ENCODE assay signal across 23 cellular contexts in the genomic region with DNA sequence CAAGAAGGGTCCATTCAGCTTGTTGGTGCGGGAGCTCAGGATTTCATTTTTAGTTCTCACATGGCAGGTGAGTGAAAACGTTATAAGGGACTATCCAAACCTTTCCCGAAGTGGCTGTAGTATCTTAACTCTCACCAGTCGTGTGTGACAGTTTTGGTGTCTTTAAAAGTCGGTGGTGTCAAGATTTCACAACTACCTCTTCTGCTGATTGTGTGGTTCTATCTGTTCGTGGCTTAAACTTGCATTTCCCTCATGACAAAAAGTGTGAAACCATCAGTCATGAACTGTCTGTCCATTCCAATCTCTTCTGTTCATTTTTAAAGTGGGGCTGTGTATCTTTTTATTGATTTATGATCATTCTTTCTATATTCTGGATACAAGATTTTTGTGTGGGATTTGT. TPM values are rescaled to one million over a fixed set of nuclear protein-coding genes. Genes with fewer than 3 reads are reported as not detected.
DNase-seq lines count a peak whose midpoint lies in the region; ATAC-seq and TF ChIP-seq lines count a peak whose summit lies in the region.
"Had no signal": no experiment of that assay in that cellular context is flagged by ENCODE, and none has a peak within 500 bp of the region (broad histone marks: within the 10 kb centered on the region; RNA-seq: fewer than 3 reads in every experiment).

No MANE protein-coding gene starts in this region.

- DNase-seq in GM10248 (ENCODE audit: extremely low spot score) (peak; percentile 14), NOMO-1 treated with dmso at 0.1 percent for 144 hours (lab: John Stamatoyannopoulos, UW; ENCODE audit: unreplicated experiment) (peak; percentile 9), PC-9 (no peak), mesenteric fat pad (ENCODE audit: low spot score) (no peak)
- no peak for DNase-seq in natural killer cell treated with Interleukin-12 subunit alpha and Interleukin-12 subunit beta and Interleukin-15 and Interleukin-18, amount 100 ng/mL, for 72 hours (ENCODE audit: low spot score)
- no peak for DNase-seq in CD4-positive, alpha-beta T cell
- DNase-seq: amygdala, DMS153, dorsolateral prefrontal cortex, heart left ventricle, HFFc6, left ventricle myocardium inferior, MM.1S, NCI-H226, NCI-H748 treated with DMSO at 0.1 percent for 48 hours, psoas muscle, SHP77 treated with DMSO at 0.1 percent for 48 hours had no signal

- no peaks in the 10 kb centered on the region for H3K79me2 ChIP-seq in PC-9 (ENCODE audit: low read depth)

- H3K4me3 Mint-ChIP-seq in natural killer cell treated with Interleukin-12 subunit alpha and Interleukin-12 subunit beta and Interleukin-15 and Interleukin-18, amount 100 ng/mL, for 72 hours: peak overlapping the region; percentile 47
- no peak overlapping the region for H3K4me3 Mint-ChIP-seq in CD4-positive, alpha-beta T cell
- H3K4me3 Mint-ChIP-seq: activated CD4-positive, alpha-beta T cell treated with anti-CD3 and anti-CD28 coated beads, Interleukin-2, amount 10 ng/mL, durations not matched to agents 24 days and 14 days; HFFc6 had no signal

- H3F3A ChIP-seq in PC-9 (ENCODE audit: insufficient read depth, low read depth): no peaks in the 10 kb centered on the region

- H3K27ac Mint-ChIP-seq in natural killer cell treated with Interleukin-12 subunit alpha and Interleukin-12 subunit beta and Interleukin-15 and Interleukin-18, amount 100 ng/mL, for 72 hours: peak overlapping the region; percentile 10 to 23
- no peak overlapping the region for H3K27ac Mint-ChIP-seq in CD4-positive, alpha-beta T cell
- H3K27ac Mint-ChIP-seq: activated CD4-positive, alpha-beta T cell treated with anti-CD3 and anti-CD28 coated beads, Interleukin-2, amount 10 ng/mL, durations not matched to agents 24 days and 14 days; HFFc6 had no signal

- no peaks in the 10 kb centered on the region for H3K36me3 Mint-ChIP-seq in natural killer cell treated with Interleukin-12 subunit alpha and Interleukin-12 subunit beta and Interleukin-15 and Interleukin-18, amount 100 ng/mL, for 72 hours
- H3K36me3 Mint-ChIP-seq in CD4-positive, alpha-beta T cell (ENCODE audit: low read depth): no peaks in the 10 kb centered on the region

- H3K27me3 Mint-ChIP-seq in natural killer cell treated with Interleukin-12 subunit alpha and Interleukin-12 subunit beta and Interleukin-15 and Interleukin-18, amount 100 ng/mL, for 72 hours: no peaks in the 10 kb centered on the region
- H3K27me3 Mint-ChIP-seq in CD4-positive, alpha-beta T cell: no peaks in the 10 kb centered on the region

- H2AFZ ChIP-seq in PC-9: no peak overlapping the region

- peaks cover 11 to 33% (median 19%) of the 10 kb centered on the region in 10 experiments; a peak in 19 of 20 replicates for H3K4me1 ChIP-seq in BLaER1 treated with 17β-estradiol and CSF1 and Interleukin-3, amounts not matched to agents 10 nM and 100 nM
- H3K4me1 ChIP-seq in PC-9 (replicated peaks; ENCODE audit: insufficient read depth): no peaks in the 10 kb centered on the region
- H3K4me1 ChIP-seq: heart left ventricle, left ventricle myocardium inferior, psoas muscle had no signal

- H3K4me2 ChIP-seq in BLaER1 treated with 17β-estradiol and CSF1 and Interleukin-3, amounts not matched to agents 10 nM and 100 nM: peak overlapping the region in 6 of 11 experiments; percentile 8 to 59 (median 52); a peak in 10 of 22 replicates
- H3K4me2 ChIP-seq in PC-9: no peak overlapping the region

- H3K36me3 ChIP-seq in BLaER1 treated with 17β-estradiol and CSF1 and Interleukin-3, amounts not matched to agents 10 nM and 100 nM: no peaks in the 10 kb centered on the region
- H3K36me3 ChIP-seq in PC-9 (ENCODE audit: low read depth): no peaks in the 10 kb centered on the region
- H3K36me3 ChIP-seq: heart left ventricle, left ventricle myocardium inferior had no signal

- intact Hi-C loops in CD4-positive, alpha-beta T cell (cut with DNase I, micrococcal nuclease): no loop called here
- intact Hi-C loops in PC-9 (cut with micrococcal nuclease; ENCODE audit: unreplicated experiment): no loop called here

- CTCF ChIA-PET in GM10248 (lab: Yijun Ruan, JAX): no interaction called here
- CTCF ChIA-PET in CD4-positive, alpha-beta T cell (lab: Charles Lee): no interaction called here
- CTCF ChIA-PET in PC-9 (lab: Charles Lee): no interaction called here

- H3K9me3 Mint-ChIP-seq in natural killer cell treated with Interleukin-12 subunit alpha and Interleukin-12 subunit beta and Interleukin-15 and Interleukin-18, amount 100 ng/mL, for 72 hours: no peaks in the 10 kb centered on the region
- H3K9me3 Mint-ChIP-seq in CD4-positive, alpha-beta T cell: no peaks in the 10 kb centered on the region
- H3K9me3 Mint-ChIP-seq: activated CD4-positive, alpha-beta T cell treated with anti-CD3 and anti-CD28 coated beads, Interleukin-2, amount 10 ng/mL, durations not matched to agents 24 days and 14 days; HFFc6 had no signal

- no peak overlapping the region for H3K4me3 ChIP-seq in BLaER1 treated with 17β-estradiol and CSF1 and Interleukin-3, amounts not matched to agents 10 nM and 100 nM
- no peak overlapping the region for H3K4me3 ChIP-seq in PC-9
- H3K4me3 ChIP-seq: dorsolateral prefrontal cortex, heart left ventricle, K562, left ventricle myocardium inferior, psoas muscle had no signal

- H3K9me2 ChIP-seq in PC-9 (ENCODE audit: insufficient read depth): no peaks in the 10 kb centered on the region

- no peak overlapping the region; a peak in 1 of 22 replicates for H3K27ac ChIP-seq in BLaER1 treated with 17β-estradiol and CSF1 and Interleukin-3, amounts not matched to agents 10 nM and 100 nM
- H3K27ac ChIP-seq in CD4-positive, alpha-beta T cell (ENCODE audit: low read depth, low read length): no peak overlapping the region
- H3K27ac ChIP-seq in PC-9: no peak overlapping the region
- H3K27ac ChIP-seq: dorsolateral prefrontal cortex, heart left ventricle, left ventricle myocardium inferior, psoas muscle had no signal

- ATAC-seq in natural killer cell treated with Interleukin-12 subunit alpha and Interleukin-12 subunit beta and Interleukin-15 and Interleukin-18, amount 100 ng/mL, for 72 hours: peak in 1 of 2 donors; percentile 28
- no peak for ATAC-seq in CD4-positive, alpha-beta T cell (ENCODE audit: poor library complexity)
- no peak for ATAC-seq in GM19328 (IDR thresholded peaks at IDR 0.05; ENCODE audit: unreplicated experiment)
- ATAC-seq: heart left ventricle, psoas muscle had no signal

- TF ChIP-seq CTCF in GM10248 (IDR thresholded peaks at IDR 0.05; ENCODE audit: control extremely low read depth, extremely low read depth, low read depth, missing control alignments) (no peak), PC-9 (conservative IDR thresholded peaks at IDR 0.05) (no peak)
- TF ChIP-seq CTCF in CD4-positive, alpha-beta T cell (IDR thresholded peaks at IDR 0.05): no peak

- POLR2A ChIA-PET in GM10248 (lab: Yijun Ruan, JAX): no interaction called here
- POLR2A ChIA-PET in CD4-positive, alpha-beta T cell (lab: Charles Lee): no interaction called here
- POLR2A ChIA-PET in PC-9 (lab: Charles Lee; ENCODE audit: unreplicated experiment): no interaction called here

- H3K27me3 ChIP-seq in BLaER1 treated with 17β-estradiol and CSF1 and Interleukin-3, amounts not matched to agents 10 nM and 100 nM: no peaks in the 10 kb centered on the region
- H3K27me3 ChIP-seq in CD4-positive, alpha-beta T cell (ENCODE audit: control insufficient read depth, insufficient read depth, low read length): no peaks in the 10 kb centered on the region
- peaks cover 46% of the 10 kb centered on the region for H3K27me3 ChIP-seq in PC-9 (ENCODE audit: insufficient read depth, low read depth)
- H3K27me3 ChIP-seq: dorsolateral prefrontal cortex, heart left ventricle had no signal

- H3K9me3 ChIP-seq in BLaER1 treated with 17β-estradiol and CSF1 and Interleukin-3, amounts not matched to agents 10 nM and 100 nM (replicated peaks in 1 of 11): no peaks in the 10 kb centered on the region
- no peaks in the 10 kb centered on the region for H3K9me3 ChIP-seq in CD4-positive, alpha-beta T cell (ENCODE audit: control insufficient read depth, low read length)
- no peaks in the 10 kb centered on the region for H3K9me3 ChIP-seq in PC-9 (ENCODE audit: insufficient read depth, low read depth)
- H3K9me3 ChIP-seq: heart left ventricle, left ventricle myocardium inferior, psoas muscle had no signal

- peaks cover 9 to 11% of the 10 kb centered on the region in 2 donors for H3K4me1 Mint-ChIP-seq in natural killer cell treated with Interleukin-12 subunit alpha and Interleukin-12 subunit beta and Interleukin-15 and Interleukin-18, amount 100 ng/mL, for 72 hours (ENCODE audit: low read depth in 2 of 2)
- no peaks in the 10 kb centered on the region for H3K4me1 Mint-ChIP-seq in CD4-positive, alpha-beta T cell (ENCODE audit: low read depth)

- no TSS peak for BruUV-seq in PC-9 (replicated peaks; lab: Mats Ljungman, UMichigan)

- no peaks in the 10 kb centered on the region for H4K20me1 ChIP-seq in BLaER1 treated with 17β-estradiol and CSF1 and Interleukin-3, amounts not matched to agents 10 nM and 100 nM
- no peaks in the 10 kb centered on the region for H4K20me1 ChIP-seq in PC-9 (ENCODE audit: insufficient read depth)

- H3K9ac ChIP-seq in BLaER1 treated with 17β-estradiol and CSF1 and Interleukin-3, amounts not matched to agents 10 nM and 100 nM: no peak overlapping the region

RNA-seq across cellular contexts. Expression of a gene that starts 3.8 kb away (rescaled TPM):
- total RNA-seq in natural killer cell treated with Interleukin-12 subunit alpha and Interleukin-12 subunit beta and Interleukin-15 and Interleukin-18, amount 100 ng/mL, for 72 hours: not detected
- not detected for total RNA-seq in CD4-positive, alpha-beta T cell
- not detected in 2 replicates for total RNA-seq in PC-9 (2021)
- total RNA-seq in mesenteric fat pad: not detected
- total RNA-seq: activated CD4-positive, alpha-beta T cell treated with anti-CD3 and anti-CD28 coated beads, Interleukin-2, amount 10 ng/mL, durations not matched to agents 24 days and 14 days; cardiac septum; dorsolateral prefrontal cortex; heart left ventricle; HFFc6; K562; left ventricle myocardium inferior; psoas muscle; subcutaneous adipose tissue had no signal

RNA-seq across cellular contexts. Expression of a gene that starts 5.2 kb away (rescaled TPM):
- total RNA-seq in natural killer cell treated with Interleukin-12 subunit alpha and Interleukin-12 subunit beta and Interleukin-15 and Interleukin-18, amount 100 ng/mL, for 72 hours: not detected
- not detected for total RNA-seq in CD4-positive, alpha-beta T cell
- not detected in 2 replicates for total RNA-seq in PC-9 (2021)
- total RNA-seq in mesenteric fat pad: not detected
- total RNA-seq: activated CD4-positive, alpha-beta T cell treated with anti-CD3 and anti-CD28 coated beads, Interleukin-2, amount 10 ng/mL, durations not matched to agents 24 days and 14 days; cardiac septum; dorsolateral prefrontal cortex; heart left ventricle; HFFc6; K562; left ventricle myocardium inferior; psoas muscle; subcutaneous adipose tissue had no signal

Comparison
In these comparisons a context has a peak if more than half of its experiments do, and no peak if none do; other contexts are left out.
1. DNase-seq: peak in GM10248 (single experiment) and NOMO-1 treated with dmso at 0.1 percent for 144 hours (single experiment); none in natural killer cell treated with Interleukin-12 subunit alpha and Interleukin-12 subunit beta and Interleukin-15 and Interleukin-18, amount 100 ng/mL, for 72 hours (single experiment), CD4-positive, alpha-beta T cell (0 of 10), PC-9 (0 of 2) and mesenteric fat pad (single experiment).